Comparison of ENCODE assay signal across 1 cellular context in genomic region chrX:21295246-21295820, GRCh38.
TF ChIP-seq lines count a peak whose summit lies in the region.

No MANE protein-coding gene starts in this region.

TF ChIP-seq in HepG2, 621 proteins besides CTCF, POLR2A, EP300 and RAD21 (continued from another document):
- TF ChIP-seq SIN3B (IDR thresholded peaks at IDR 0.05; ENCODE audit: low read length) = no peak
- no peak for TF ChIP-seq RXRB (CRISPR knock-in tag; IDR thresholded peaks at IDR 0.05; ENCODE audit: borderline replicate concordance)
- TF ChIP-seq ZNF878 (CRISPR knock-in tag; IDR thresholded peaks at IDR 0.05) = no peak
- no peak for TF ChIP-seq EED (CRISPR knock-in tag; IDR thresholded peaks at IDR 0.05)
- no peak for TF ChIP-seq MAZ (IDR thresholded peaks at IDR 0.05; ENCODE audit: borderline replicate concordance, low read depth, low read length)
- no peak for TF ChIP-seq MAZ (CRISPR knock-in tag; IDR thresholded peaks at IDR 0.05; ENCODE audit: low read depth)
- TF ChIP-seq ZNF75D (CRISPR knock-in tag; IDR thresholded peaks at IDR 0.05; ENCODE audit: borderline replicate concordance) = no peak
- no peak for TF ChIP-seq REST (IDR thresholded peaks at IDR 0.05; ENCODE audit: borderline replicate concordance in 1 of 2, low read depth in 1 of 2, low read length in 2 of 2)
- no peak for TF ChIP-seq ZBTB8A (CRISPR knock-in tag; IDR thresholded peaks at IDR 0.05; ENCODE audit: borderline replicate concordance, low read depth)
- no peak for TF ChIP-seq TGIF2 (CRISPR knock-in tag; IDR thresholded peaks at IDR 0.05)
- no peak for TF ChIP-seq ZBTB37 (CRISPR knock-in tag; IDR thresholded peaks at IDR 0.05)
- TF ChIP-seq ZNF780A (CRISPR knock-in tag; IDR thresholded peaks at IDR 0.05) = no peak
- TF ChIP-seq TCF7 (IDR thresholded peaks at IDR 0.05; ENCODE audit: low read depth) = no peak
- TF ChIP-seq EZH2 (conservative IDR thresholded peaks at IDR 0.05; ENCODE audit: low read depth, low read length) = no peak
- TF ChIP-seq ZNF614 (CRISPR knock-in tag; IDR thresholded peaks at IDR 0.05; ENCODE audit: borderline replicate concordance) = no peak
- no peak for TF ChIP-seq ZNF468 (CRISPR knock-in tag; IDR thresholded peaks at IDR 0.05)
- TF ChIP-seq LBX2 (CRISPR knock-in tag; IDR thresholded peaks at IDR 0.05; ENCODE audit: borderline replicate concordance) = no peak
